ENCODE assay signal across 8 cellular contexts in genomic region chr10:80357000-80357803, GRCh38. TPM values are rescaled to one million over a fixed set of nuclear protein-coding genes. Genes with fewer than 3 reads are reported as not detected.
DNase-seq lines count a peak whose midpoint lies in the region; ATAC-seq lines count a peak whose summit lies in the region.

No MANE protein-coding gene starts in this region.

- no peak for DNase-seq in activated CD8-positive, alpha-beta T cell treated with anti-CD3 and anti-CD28 coated beads, Interleukin-2, amount 10 ng/mL, durations not matched to agents 7 days and 5 days
- no peak for DNase-seq in pons (ENCODE audit: low spot score)
- no peak for DNase-seq in posterior vena cava (ENCODE audit: low spot score)
- DNase-seq in germinal center (ENCODE audit: low spot score), result no peak

- H3K4me1 Mint-ChIP-seq in activated CD8-positive, alpha-beta T cell treated with anti-CD3 and anti-CD28 coated beads, Interleukin-2, amount 10 ng/mL, durations not matched to agents 7 days and 5 days (ENCODE audit: low read depth), result peaks cover 10% of the 10 kb centered on the region

- H3K9me3 Mint-ChIP-seq in activated CD8-positive, alpha-beta T cell treated with anti-CD3 and anti-CD28 coated beads, Interleukin-2, amount 10 ng/mL, durations not matched to agents 7 days and 5 days (ENCODE audit: insufficient read depth), result no peaks in the 10 kb centered on the region

- CTCF ChIA-PET in activated CD8-positive, alpha-beta T cell treated with anti-CD3 and anti-CD28 coated beads, Interleukin-2, amount 10 ng/mL, durations not matched to agents 7 days and 5 days (lab: Charles Lee), result interaction anchor here (2.0 kb wide), 1 partner anchor 21 kb away, joined by 8 read pairs; no protein-coding TSS in a partner anchor

- H3K9ac ChIP-seq in HUES64 (ENCODE audit: low read depth, low read length) (peak overlapping the region; percentile 62), iPS-15b (ENCODE audit: low read depth, low read length) (peak overlapping the region; percentile 73)

- H3K4me3 Mint-ChIP-seq in activated CD8-positive, alpha-beta T cell treated with anti-CD3 and anti-CD28 coated beads, Interleukin-2, amount 10 ng/mL, durations not matched to agents 7 days and 5 days, result peak overlapping the region; percentile 22

- H3K27me3 Mint-ChIP-seq in activated CD8-positive, alpha-beta T cell treated with anti-CD3 and anti-CD28 coated beads, Interleukin-2, amount 10 ng/mL, durations not matched to agents 7 days and 5 days (ENCODE audit: low read depth), result peaks cover 38% of the 10 kb centered on the region

- H3K9me3 ChIP-seq in HUES64 (ENCODE audit: insufficient read depth, low read depth, low read length) (no peaks in the 10 kb centered on the region), iPS-15b (ENCODE audit: control insufficient read depth, insufficient read depth, low read length) (no peaks in the 10 kb centered on the region)

- H3K36me3 ChIP-seq in HUES64 (ENCODE audit: insufficient read depth, low read length) (no peaks in the 10 kb centered on the region), iPS-15b (ENCODE audit: control insufficient read depth, insufficient read depth, low read length) (no peaks in the 10 kb centered on the region)

- intact Hi-C loops in posterior vena cava (cut with DNase I), result no loop called here

- H3K4me1 ChIP-seq in HUES64 (ENCODE audit: insufficient read depth, low read length), result 0 out of 2 replicates have a peak, but pooled peaks cover 3% of the 10 kb centered on the region
- peaks cover 4% of the 10 kb centered on the region for H3K4me1 ChIP-seq in iPS-15b (ENCODE audit: control insufficient read depth, insufficient read depth, low read length)

- H3K27me3 ChIP-seq in HUES64 (ENCODE audit: insufficient read depth, low read length), result peaks cover 34% of the 10 kb centered on the region
- H3K27me3 ChIP-seq in iPS-15b (ENCODE audit: control insufficient read depth, insufficient read depth, low read length), result peaks cover 22% of the 10 kb centered on the region

- no peak overlapping the region for H3K27ac Mint-ChIP-seq in activated CD8-positive, alpha-beta T cell treated with anti-CD3 and anti-CD28 coated beads, Interleukin-2, amount 10 ng/mL, durations not matched to agents 7 days and 5 days

- H3K36me3 Mint-ChIP-seq in activated CD8-positive, alpha-beta T cell treated with anti-CD3 and anti-CD28 coated beads, Interleukin-2, amount 10 ng/mL, durations not matched to agents 7 days and 5 days (ENCODE audit: low read depth), result no peaks in the 10 kb centered on the region

- peak overlapping the region; percentile 61 for H3K4me3 ChIP-seq in HUES64 (ENCODE audit: low read length)
- H3K4me3 ChIP-seq in iPS-15b (ENCODE audit: low read depth, low read length), result peak overlapping the region; percentile 77
- peak overlapping the region; percentile 12 to 44 (median 26) for H3K4me3 ChIP-seq in skin epidermis

- H3K27ac ChIP-seq in HUES64 (ENCODE audit: low read depth, low read length) (no peak overlapping the region), skin epidermis (peak overlapping the region in 2 of 21 experiments; percentile 7 to 34)

- WGBS in HUES64, result 8% methylated on average over 47 of the region's 47 CpGs

- ATAC-seq in activated CD8-positive, alpha-beta T cell treated with anti-CD3 and anti-CD28 coated beads, Interleukin-2, amount 10 ng/mL, durations not matched to agents 7 days and 5 days, result peak; percentile 24
- no peak for ATAC-seq in GM21786 (IDR thresholded peaks at IDR 0.05; ENCODE audit: unreplicated experiment)

- POLR2A ChIA-PET in activated CD8-positive, alpha-beta T cell treated with anti-CD3 and anti-CD28 coated beads, Interleukin-2, amount 10 ng/mL, durations not matched to agents 7 days and 5 days (lab: Charles Lee), result no interaction called here

RNA-seq across cellular contexts. Expression of gene DYDC2, which starts 0.6 kb away (rescaled TPM):
- polyA plus RNA-seq in HUES64 (2013, experiment 1 of 2), result 4.6 TPM
- polyA plus RNA-seq in HUES64 (2013, experiment 2 of 2), result 4.4 TPM
- total RNA-seq in activated CD8-positive, alpha-beta T cell treated with anti-CD3 and anti-CD28 coated beads, Interleukin-2, amount 10 ng/mL, durations not matched to agents 7 days and 5 days, result not detected
- not detected for total RNA-seq in posterior vena cava

RNA-seq across cellular contexts. Expression of gene DYDC1, which starts 0.6 kb away (rescaled TPM):
- not detected for polyA plus RNA-seq in HUES64 (2013, experiment 1 of 2)
- polyA plus RNA-seq in HUES64 (2013, experiment 2 of 2), result not detected
- total RNA-seq in activated CD8-positive, alpha-beta T cell treated with anti-CD3 and anti-CD28 coated beads, Interleukin-2, amount 10 ng/mL, durations not matched to agents 7 days and 5 days, result not detected
- not detected for total RNA-seq in posterior vena cava

RNA-seq across cellular contexts. Expression of gene PRXL2A, which starts 51.1 kb away (rescaled TPM):
- polyA plus RNA-seq in HUES64 (2013, experiment 1 of 2), result 57.6 TPM
- 69.2 TPM for polyA plus RNA-seq in HUES64 (2013, experiment 2 of 2)
- 10 to 100 TPM; 14.9 to 15.3 TPM for total RNA-seq in activated CD8-positive, alpha-beta T cell treated with anti-CD3 and anti-CD28 coated beads, Interleukin-2, amount 10 ng/mL, durations not matched to agents 7 days and 5 days
- 10 to 100 TPM; 22.1 to 23.2 TPM for total RNA-seq in posterior vena cava

Comparison
In these comparisons a context has a peak if more than half of its experiments do, and no peak if none do; other contexts are left out.
1. H3K4me3 ChIP-seq: peak in every context shown above with its lines; median percentile 77 in iPS-15b; 61 in HUES64; 26 in skin epidermis.